ENCODE assay signal across 14 cellular contexts in the genomic region with DNA sequence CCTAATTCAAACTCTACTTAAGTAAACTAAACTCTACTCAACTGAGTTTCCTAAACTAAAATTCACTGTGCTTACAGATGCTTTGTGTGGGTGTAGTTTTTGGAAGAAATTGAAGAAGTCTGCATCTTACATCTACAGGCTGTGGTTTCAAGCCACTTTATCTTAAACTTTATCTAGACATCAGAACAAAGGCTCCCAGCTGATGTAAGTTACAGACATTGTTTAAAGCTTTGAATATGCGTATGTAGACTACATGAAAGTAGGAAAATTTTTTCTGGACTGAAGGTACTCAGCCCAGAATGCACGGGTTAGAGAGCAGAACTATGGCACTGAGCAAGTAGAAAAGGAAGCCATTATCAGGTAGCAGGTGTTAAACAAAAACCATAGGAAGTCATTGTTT.
DNase-seq lines count a peak whose midpoint lies in the region; ATAC-seq and TF ChIP-seq lines count a peak whose summit lies in the region.
"Had no signal": no experiment of that assay in that cellular context is flagged by ENCODE, and none has a peak within 500 bp of the region (broad histone marks: within the 10 kb centered on the region; RNA-seq: fewer than 3 reads in every experiment).

No MANE protein-coding gene starts in this region.

- no peak for TF ChIP-seq CTCF in left lung (IDR thresholded peaks at IDR 0.05)
- TF ChIP-seq CTCF in dorsolateral prefrontal cortex (IDR thresholded peaks at IDR 0.05 in 54 of 56, conservative IDR thresholded peaks at IDR 0.05 in 2 of 56; ENCODE audit: low read depth in 1 of 56, partially characterized antibody in 56 of 56): no peak

- no peaks in the 10 kb centered on the region for H3K9me3 ChIP-seq in left lung
- H3K9me3 ChIP-seq: SJCRH30 had no signal

- H3K9me3 Mint-ChIP-seq in activated CD4-positive, alpha-beta T cell treated with anti-CD3 and anti-CD28 coated beads for 36 hours (ENCODE audit: low read depth): no peaks in the 10 kb centered on the region
- H3K9me3 Mint-ChIP-seq in activated CD4-positive, alpha-beta T cell treated with anti-CD3 and anti-CD28 coated beads, Interleukin-2, amount 10 ng/mL, durations not matched to agents 24 days and 14 days: no peaks in the 10 kb centered on the region
- no peaks in the 10 kb centered on the region for H3K9me3 Mint-ChIP-seq in T-helper 2 cell treated with Interferon-gamma antibody and Interleukin-4, amounts not matched to agents 5 μg/mL and 100 μg/mL, for 36 hours

- H3K27me3 ChIP-seq in left lung (no peaks in the 10 kb centered on the region), dorsolateral prefrontal cortex (peaks cover 0 to 30% (median 0%) of the 10 kb centered on the region in 45 donors)
- H3K27me3 ChIP-seq: SJCRH30 had no signal

- H3K4me3 ChIP-seq in left lung (no peak overlapping the region), dorsolateral prefrontal cortex (no peak overlapping the region)
- H3K4me3 ChIP-seq: SJCRH30 had no signal

- peak overlapping the region; percentile 21 for H3K27ac Mint-ChIP-seq in activated CD4-positive, alpha-beta T cell treated with anti-CD3 and anti-CD28 coated beads for 36 hours
- no peak overlapping the region for H3K27ac Mint-ChIP-seq in activated CD4-positive, alpha-beta T cell treated with anti-CD3 and anti-CD28 coated beads, Interleukin-2, amount 10 ng/mL, durations not matched to agents 24 days and 14 days
- H3K27ac Mint-ChIP-seq in T-helper 2 cell treated with Interferon-gamma antibody and Interleukin-4, amounts not matched to agents 5 μg/mL and 100 μg/mL, for 36 hours: peak overlapping the region; percentile 74

- H3K4me1 Mint-ChIP-seq in activated CD4-positive, alpha-beta T cell treated with anti-CD3 and anti-CD28 coated beads for 36 hours: peaks cover 24% of the 10 kb centered on the region
- peaks cover 8% of the 10 kb centered on the region for H3K4me1 Mint-ChIP-seq in activated CD4-positive, alpha-beta T cell treated with anti-CD3 and anti-CD28 coated beads, Interleukin-2, amount 10 ng/mL, durations not matched to agents 24 days and 14 days
- peaks cover 20% of the 10 kb centered on the region for H3K4me1 Mint-ChIP-seq in T-helper 2 cell treated with Interferon-gamma antibody and Interleukin-4, amounts not matched to agents 5 μg/mL and 100 μg/mL, for 36 hours (ENCODE audit: low read depth)

- no peaks in the 10 kb centered on the region for H3K4me1 ChIP-seq in left lung

- POLR2A ChIA-PET in activated CD4-positive, alpha-beta T cell treated with anti-CD3 and anti-CD28 coated beads for 36 hours (lab: Charles Lee): no interaction called here

- intact Hi-C loops in activated CD4-positive, alpha-beta T cell treated with anti-CD3 and anti-CD28 coated beads for 36 hours (cut with DNase I, micrococcal nuclease): no loop called here
- intact Hi-C loops in activated CD4-positive, alpha-beta T cell treated with anti-CD3 and anti-CD28 coated beads, Interleukin-2, amount 10 ng/mL, durations not matched to agents 24 days and 14 days (cut with micrococcal nuclease): no loop called here
- intact Hi-C loops in left lung (cut with DNase I) (no loop called here), dorsolateral prefrontal cortex (cut with DNase I) (no loop called here)

- no peak for ATAC-seq in activated CD4-positive, alpha-beta T cell treated with anti-CD3 and anti-CD28 coated beads for 36 hours
- peak; percentile 24 for ATAC-seq in left lung
- ATAC-seq in HG03520 (IDR thresholded peaks at IDR 0.05; ENCODE audit: unreplicated experiment): no peak

- H3K27me3 Mint-ChIP-seq in activated CD4-positive, alpha-beta T cell treated with anti-CD3 and anti-CD28 coated beads for 36 hours: peaks cover 6% of the 10 kb centered on the region
- H3K27me3 Mint-ChIP-seq in activated CD4-positive, alpha-beta T cell treated with anti-CD3 and anti-CD28 coated beads, Interleukin-2, amount 10 ng/mL, durations not matched to agents 24 days and 14 days: peaks cover 12% of the 10 kb centered on the region
- H3K27me3 Mint-ChIP-seq in T-helper 2 cell treated with Interferon-gamma antibody and Interleukin-4, amounts not matched to agents 5 μg/mL and 100 μg/mL, for 36 hours (ENCODE audit: low read depth): peaks cover 26% of the 10 kb centered on the region

- DNase-seq in activated CD4-positive, alpha-beta T cell treated with anti-CD3 and anti-CD28 coated beads for 36 hours: no peak
- DNase-seq in activated CD4-positive, alpha-beta T cell treated with anti-CD3 and anti-CD28 coated beads, Interleukin-2, amount 10 ng/mL, durations not matched to agents 24 days and 14 days: no peak
- DNase-seq in T-helper 2 cell treated with Interferon-gamma antibody and Interleukin-4, amounts not matched to agents 5 μg/mL and 100 μg/mL, for 36 hours (ENCODE audit: low spot score): no peak
- DNase-seq in left lung: no peak
- DNase-seq in dorsolateral prefrontal cortex: no peak
- DNase-seq in activated T-cell treated with anti-CD3 and anti-CD28 coated beads, Interleukin-2, amount 50 U/mL, for 1 hour: no peak
- DNase-seq in NK-92 (lab: John Stamatoyannopoulos, UW; ENCODE audit: unreplicated experiment): no peak
- DNase-seq: 8988T, DMS79 treated with DMSO at 0.1 percent for 48 hours, NCI-H187, NCI-H345, RPMI8226, SJCRH30 had no signal

- H3K36me3 Mint-ChIP-seq in activated CD4-positive, alpha-beta T cell treated with anti-CD3 and anti-CD28 coated beads for 36 hours (ENCODE audit: low read depth): no peaks in the 10 kb centered on the region
- H3K36me3 Mint-ChIP-seq in activated CD4-positive, alpha-beta T cell treated with anti-CD3 and anti-CD28 coated beads, Interleukin-2, amount 10 ng/mL, durations not matched to agents 24 days and 14 days (ENCODE audit: low read depth): no peaks in the 10 kb centered on the region
- no peaks in the 10 kb centered on the region for H3K36me3 Mint-ChIP-seq in T-helper 2 cell treated with Interferon-gamma antibody and Interleukin-4, amounts not matched to agents 5 μg/mL and 100 μg/mL, for 36 hours (ENCODE audit: low read depth)

- H3K4me3 Mint-ChIP-seq in activated CD4-positive, alpha-beta T cell treated with anti-CD3 and anti-CD28 coated beads for 36 hours: no peak overlapping the region
- H3K4me3 Mint-ChIP-seq in activated CD4-positive, alpha-beta T cell treated with anti-CD3 and anti-CD28 coated beads, Interleukin-2, amount 10 ng/mL, durations not matched to agents 24 days and 14 days: no peak overlapping the region
- H3K4me3 Mint-ChIP-seq in T-helper 2 cell treated with Interferon-gamma antibody and Interleukin-4, amounts not matched to agents 5 μg/mL and 100 μg/mL, for 36 hours: peak overlapping the region; percentile 24

- no peaks in the 10 kb centered on the region for H3K36me3 ChIP-seq in left lung
- H3K36me3 ChIP-seq: SJCRH30 had no signal

- CTCF ChIA-PET in activated CD4-positive, alpha-beta T cell treated with anti-CD3 and anti-CD28 coated beads for 36 hours (lab: Charles Lee): interaction anchor here (0.6 to 1.0 kb wide), 4 partner anchors 14 to 27 kb away, joined by 3 to 4 read pairs (median 3); no protein-coding TSS in a partner anchor

- H3K27ac ChIP-seq in left lung (no peak overlapping the region), dorsolateral prefrontal cortex (no peak overlapping the region)
- H3K27ac ChIP-seq: SJCRH30 had no signal
